12 cellular contexts compared by ENCODE assay signal in the genomic region with DNA sequence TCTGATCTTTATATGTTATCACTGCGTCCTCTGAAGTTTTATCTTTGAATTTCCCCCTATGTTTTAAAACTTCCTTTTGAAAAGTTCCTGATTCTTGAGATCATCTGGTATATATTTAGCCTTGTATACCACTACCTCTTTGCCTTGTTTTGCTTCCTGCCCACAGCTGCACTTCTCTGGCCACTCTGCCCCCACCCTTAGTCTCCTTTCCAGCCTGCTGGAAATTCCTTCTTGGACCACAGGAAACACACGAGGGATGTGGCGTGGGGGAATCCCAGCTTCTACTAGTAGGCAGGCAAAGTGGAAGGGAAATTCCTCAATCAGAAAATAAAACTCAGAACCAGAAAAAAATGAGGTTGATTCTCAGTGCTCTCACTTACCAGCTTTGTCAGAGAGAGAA. TPM values are rescaled to one million over a fixed set of nuclear protein-coding genes. Genes with fewer than 3 reads are reported as not detected.
A peak's percentile ranks its signal among the peaks of the same experiment; 100 is the strongest.
DNase-seq lines count a peak whose midpoint lies in the region; ATAC-seq, FAIRE-seq and TF ChIP-seq lines count a peak whose summit lies in the region.
"Had no signal": no experiment of that assay in that cellular context is flagged by ENCODE, and none has a peak within 500 bp of the region (broad histone marks: within the 10 kb centered on the region; RNA-seq: fewer than 3 reads in every experiment).

No MANE protein-coding gene starts in this region.

- H3K9me3 ChIP-seq in CD8-positive, alpha-beta memory T cell (ENCODE audit: low read length), result no peaks in the 10 kb centered on the region
- H3K9me3 ChIP-seq in mucosa of descending colon (no peaks in the 10 kb centered on the region), sigmoid colon (no peaks in the 10 kb centered on the region)

- peak overlapping the region in 6 of 7 donors; percentile 6 to 72 (median 34) for H3K4me3 Mint-ChIP-seq in CD8-positive, alpha-beta memory T cell

- H3K27ac Mint-ChIP-seq in CD8-positive, alpha-beta memory T cell, result peak overlapping the region in 6 of 8 donors; percentile 39 to 88 (median 62)

- DNase-seq in CD8-positive, alpha-beta memory T cell, result peak in 1 of 5 donors; percentile 21
- DNase-seq in astrocyte of the hippocampus (ENCODE audit: low read depth, low spot score) (peak; percentile 80), mucosa of descending colon (no peak), GM10266 (ENCODE audit: extremely low spot score) (no peak), SKM-1 treated with dmso at 0.1 percent for 144 hours (lab: John Stamatoyannopoulos, UW; ENCODE audit: unreplicated experiment) (no peak), sigmoid colon (no peak), H54 (ENCODE audit: insufficient read length, low spot score) (no peak)
- DNase-seq: activated CD4-positive, alpha-beta T cell treated with anti-CD3 and anti-CD28 coated beads for 4 hours; cortex of kidney; NCI-H2081 had no signal

- H3K4me3 ChIP-seq in CD8-positive, alpha-beta memory T cell (ENCODE audit: low read length), result no peak overlapping the region
- H3K4me3 ChIP-seq in mucosa of descending colon (no peak overlapping the region), sigmoid colon (no peak overlapping the region)

- POLR2A ChIA-PET in CD8-positive, alpha-beta memory T cell (lab: Charles Lee), result no interaction called here

- H3K36me3 Mint-ChIP-seq in CD8-positive, alpha-beta memory T cell, result peaks cover 0 to 7% (median 0%) of the 10 kb centered on the region in 3 donors

- intact Hi-C loops in mucosa of descending colon (cut with DNase I, micrococcal nuclease), result no loop called here
- intact Hi-C loops in sigmoid colon (cut with DNase I), result no loop called here

- H3K4me1 Mint-ChIP-seq in CD8-positive, alpha-beta memory T cell, result peaks cover 28 to 41% (median 35%) of the 10 kb centered on the region in 3 donors

- H3K27ac ChIP-seq in CD8-positive, alpha-beta memory T cell (ENCODE audit: low read depth, low read length), result no peak overlapping the region
- no peak overlapping the region for H3K27ac ChIP-seq in sigmoid colon

- no peaks in the 10 kb centered on the region for H3K9me3 Mint-ChIP-seq in CD8-positive, alpha-beta memory T cell

- FAIRE-seq in H54 (lab: Jason Lieb, UNC), result no peak

- H3K27me3 Mint-ChIP-seq in CD8-positive, alpha-beta memory T cell, result no peaks in the 10 kb centered on the region

- no peaks in the 10 kb centered on the region for H3K36me3 ChIP-seq in CD8-positive, alpha-beta memory T cell (ENCODE audit: insufficient read depth, low read length)
- H3K36me3 ChIP-seq in mucosa of descending colon (ENCODE audit: low read depth) (no peaks in the 10 kb centered on the region), sigmoid colon (no peaks in the 10 kb centered on the region)

- TF ChIP-seq CTCF in mucosa of descending colon (IDR thresholded peaks at IDR 0.05), result no peak
- TF ChIP-seq CTCF in GM10266 (IDR thresholded peaks at IDR 0.05; ENCODE audit: control insufficient read depth, insufficient read depth, low read depth, missing control alignments), result no peak
- no peak for TF ChIP-seq CTCF in sigmoid colon (IDR thresholded peaks at IDR 0.05)

- CTCF ChIA-PET in CD8-positive, alpha-beta memory T cell (lab: Charles Lee), result interaction anchor here (1.4 kb wide), 1 partner anchor 196 kb away, joined by 6 read pairs; no protein-coding TSS in a partner anchor

- H3K4me1 ChIP-seq in CD8-positive, alpha-beta memory T cell (ENCODE audit: insufficient read depth, low read length), result peaks cover 11% of the 10 kb centered on the region
- H3K4me1 ChIP-seq in mucosa of descending colon (ENCODE audit: low read depth), result no peaks in the 10 kb centered on the region
- no peaks in the 10 kb centered on the region for H3K4me1 ChIP-seq in sigmoid colon

- TF ChIP-seq EP300 in sigmoid colon (IDR thresholded peaks at IDR 0.05), result no peak

- ATAC-seq in HG02852 (IDR thresholded peaks at IDR 0.05; ENCODE audit: unreplicated experiment) (peak; percentile 40), mucosa of descending colon (peak; percentile 23)
- ATAC-seq: HCT116 had no signal

- WGBS in sigmoid colon, 2 donors, result 25 to 45% methylated on average over 3 of the region's 3 CpGs

- no peak for TF ChIP-seq POLR2A in sigmoid colon (IDR thresholded peaks at IDR 0.05)
- TF ChIP-seq POLR2A in H54 (IDR thresholded peaks at IDR 0.05; ENCODE audit: low read depth, low read length), result no peak

- no peaks in the 10 kb centered on the region for H3K27me3 ChIP-seq in CD8-positive, alpha-beta memory T cell (ENCODE audit: insufficient read depth, low read length, poor library complexity, severe bottlenecking)
- H3K27me3 ChIP-seq in sigmoid colon, result no peaks in the 10 kb centered on the region

RNA-seq across cellular contexts. Expression of a gene that starts 13.3 kb away (rescaled TPM):
- total RNA-seq in CD8-positive, alpha-beta memory T cell, result 1 to 10 TPM; 4.1 to 4.9 TPM
- polyA plus RNA-seq in CD8-positive, alpha-beta memory T cell, result 14.2 TPM
- total RNA-seq in mucosa of descending colon (1 to 10 TPM in 2 of 3 donors, under 1 TPM in 1; 0.90 to 1.3 (median 1.2) TPM), sigmoid colon (1 to 10 TPM in 1 of 4 donors, under 1 TPM in 1, not detected in 2; 0.68 to 1.3 TPM)
- polyA plus RNA-seq in sigmoid colon, result 1 to 10 TPM in 1 of 3 donors, under 1 TPM in 1, not detected in 1; 0.96 to 1.4 TPM

RNA-seq across cellular contexts. Expression of a gene that starts 36.7 kb away (rescaled TPM):
- total RNA-seq in CD8-positive, alpha-beta memory T cell, result not detected
- not detected for polyA plus RNA-seq in CD8-positive, alpha-beta memory T cell
- total RNA-seq in mucosa of descending colon, result under 1 TPM in 2 of 3 donors, not detected in 1; 0.17 to 0.32 TPM
- total RNA-seq in sigmoid colon, result not detected
- under 1 TPM in 1 of 3 donors, not detected in 2; 0.04 TPM for polyA plus RNA-seq in sigmoid colon
